Comparison of ENCODE assay signal across 16 cellular contexts in the genomic region with DNA sequence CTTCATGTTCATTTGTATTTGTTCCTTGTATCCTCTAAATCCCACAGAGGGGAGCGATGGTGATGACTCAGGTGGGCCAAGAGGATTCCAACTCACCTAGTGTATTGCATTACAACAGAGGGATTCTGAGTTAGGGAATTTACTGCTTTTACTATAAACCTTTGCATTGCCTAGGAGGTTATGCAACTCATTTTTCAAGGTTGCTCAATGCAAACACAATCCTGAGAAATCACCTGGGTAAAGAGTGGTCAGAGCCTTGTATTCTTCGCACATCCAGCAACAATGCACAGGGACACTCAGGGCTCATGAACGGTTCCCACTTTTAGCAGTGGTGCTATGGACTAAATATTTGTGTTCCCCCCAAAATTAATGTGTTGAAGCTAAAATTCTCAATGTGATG. TPM values are rescaled to one million over a fixed set of nuclear protein-coding genes. Genes with fewer than 3 reads are reported as not detected.
DNase-seq lines count a peak whose midpoint lies in the region; ATAC-seq, FAIRE-seq and TF ChIP-seq lines count a peak whose summit lies in the region.
"Had no signal": no experiment of that assay in that cellular context is flagged by ENCODE, and none has a peak within 500 bp of the region (broad histone marks: within the 10 kb centered on the region; RNA-seq: fewer than 3 reads in every experiment).

No MANE protein-coding gene starts in this region.

- no peak for TF ChIP-seq POLR2A in HepG2 (IDR thresholded peaks at IDR 0.05; ENCODE audit: insufficient read depth in 1 of 2, low read depth in 2 of 2, low read length in 2 of 2)
- TF ChIP-seq POLR2A in right lobe of liver (IDR thresholded peaks at IDR 0.05), result no peak

- ATAC-seq in HepG2, result peak; percentile 42; the same call in 1 of the 3 replicates
- no peak for ATAC-seq in right lobe of liver
- no peak for ATAC-seq in HG03135 (IDR thresholded peaks at IDR 0.05; ENCODE audit: unreplicated experiment)

- no peak for TF ChIP-seq CTCF in HepG2 (CRISPR knock-in tag; IDR thresholded peaks at IDR 0.05)
- TF ChIP-seq CTCF in right lobe of liver (IDR thresholded peaks at IDR 0.05), result no peak
- TF ChIP-seq CTCF in mammary epithelial cell (conservative IDR thresholded peaks at IDR 0.05 in 1 of 2, IDR thresholded peaks at IDR 0.05 in 1 of 2; ENCODE audit: extremely low read depth in 1 of 2, insufficient read depth in 1 of 2, low read depth in 1 of 2, low read length in 2 of 2), result no peak
- TF ChIP-seq CTCF in hepatocyte (IDR thresholded peaks at IDR 0.05; ENCODE audit: poor library complexity), result no peak

- BruUV-seq in HepG2 (replicated peaks; lab: Mats Ljungman, UMichigan), result no TSS peak
- BruUV-seq in mammary epithelial cell (replicated peaks; lab: Mats Ljungman, UMichigan), result no TSS peak

- H3K9me3 Mint-ChIP-seq in activated T-cell treated with anti-CD3 and anti-CD28 coated beads, Interleukin-2, amount 50 U/mL, for 24 hours, result no peaks in the 10 kb centered on the region

- no peak overlapping the region for H3K9ac ChIP-seq in HepG2 (ENCODE audit: insufficient read depth, low read depth, low read length)
- no peak overlapping the region for H3K9ac ChIP-seq in mammary epithelial cell (ENCODE audit: insufficient read depth, low read length)
- H3K9ac ChIP-seq: BLaER1 had no signal

- H3K4me2 ChIP-seq in HepG2 (ENCODE audit: low read depth, low read length) (no peak overlapping the region), mammary epithelial cell (ENCODE audit: insufficient read depth, low read depth, low read length) (no peak overlapping the region), hepatocyte (no peak overlapping the region)
- H3K4me2 ChIP-seq: BLaER1 had no signal

- H4K20me1 ChIP-seq in HepG2 (ENCODE audit: insufficient read depth, low read length) (no peaks in the 10 kb centered on the region), mammary epithelial cell (ENCODE audit: insufficient read depth, low read length) (no peaks in the 10 kb centered on the region), hepatocyte (ENCODE audit: insufficient read depth, poor library complexity, severe bottlenecking) (no peaks in the 10 kb centered on the region)
- H4K20me1 ChIP-seq: BLaER1 had no signal

- H3K27me3 ChIP-seq in HepG2 (ENCODE audit: control insufficient read depth in 1 of 2, insufficient read depth in 2 of 2, low read length in 2 of 2) (no peaks in the 10 kb centered on the region), right lobe of liver (no peaks in the 10 kb centered on the region), mammary epithelial cell (ENCODE audit: insufficient read depth, low read length) (no peaks in the 10 kb centered on the region), hepatocyte (no peaks in the 10 kb centered on the region)
- H3K27me3 ChIP-seq: BLaER1 had no signal

- H2AFZ ChIP-seq in HepG2 (ENCODE audit: low read length) (no peak overlapping the region), mammary epithelial cell (ENCODE audit: low read depth, low read length) (no peak overlapping the region), hepatocyte (no peak overlapping the region)

- TF ChIP-seq RAD21 in HepG2 (CRISPR knock-in tag; IDR thresholded peaks at IDR 0.05), result no peak

- no peak overlapping the region for H3K4me3 ChIP-seq in HepG2 (replicated peaks in 1 of 3; ENCODE audit: insufficient read depth in 1 of 3, low read depth in 2 of 3, low read length in 3 of 3)
- H3K4me3 ChIP-seq in right lobe of liver, result no peak overlapping the region
- no peak overlapping the region for H3K4me3 ChIP-seq in mammary epithelial cell (replicated peaks in 1 of 3; ENCODE audit: insufficient read depth in 1 of 3, low read depth in 2 of 3, low read length in 3 of 3)
- no peak overlapping the region for H3K4me3 ChIP-seq in hepatocyte
- H3K4me3 ChIP-seq: BLaER1, HAP-1 had no signal

- H3K79me2 ChIP-seq in HepG2 (ENCODE audit: insufficient read depth, low read length) (no peaks in the 10 kb centered on the region), mammary epithelial cell (ENCODE audit: insufficient read depth, low read length) (no peaks in the 10 kb centered on the region), hepatocyte (no peaks in the 10 kb centered on the region)

- no peak for TF ChIP-seq EP300 in HepG2 (IDR thresholded peaks at IDR 0.05; ENCODE audit: low read depth in 2 of 2, low read length in 2 of 2)
- no peak for TF ChIP-seq EP300 in HepG2 (CRISPR knock-in tag; IDR thresholded peaks at IDR 0.05; ENCODE audit: borderline replicate concordance)

- POLR2A ChIA-PET in HepG2 (lab: Yijun Ruan, JAX), result no interaction called here

- H3K27ac ChIP-seq in HepG2 (ENCODE audit: extremely low read length, insufficient read depth, low read length) (no peak overlapping the region), right lobe of liver (no peak overlapping the region), mammary epithelial cell (ENCODE audit: insufficient read depth, low read depth, low read length) (no peak overlapping the region), hepatocyte (peak overlapping the region; percentile 65)
- H3K27ac ChIP-seq: BLaER1 had no signal

- H3K4me1 Mint-ChIP-seq in activated T-cell treated with anti-CD3 and anti-CD28 coated beads, Interleukin-2, amount 50 U/mL, for 24 hours (ENCODE audit: low read depth), result no peaks in the 10 kb centered on the region
- H3K4me1 Mint-ChIP-seq: CD4-positive, alpha-beta memory T cell had no signal

- intact Hi-C loops in HepG2 (cut with micrococcal nuclease; ENCODE audit: unreplicated experiment), result no loop called here
- intact Hi-C loops in right lobe of liver (cut with DNase I), result no loop called here
- intact Hi-C loops in mammary epithelial cell (cut with micrococcal nuclease), result no loop called here

- FAIRE-seq in HepG2 (lab: Jason Lieb, UNC), result no peak
- FAIRE-seq in frontal cortex (lab: Jason Lieb, UNC), result no peak

- DNase-seq in HepG2 (ENCODE audit: low spot score), result peak; percentile 5
- no peak for DNase-seq in right lobe of liver
- peak; percentile 29 for DNase-seq in mammary epithelial cell
- DNase-seq in hepatocyte (ENCODE audit: low spot score), result peak; percentile 44
- DNase-seq in frontal cortex (ENCODE audit: low spot score in 2 of 2), result no peak
- DNase-seq in activated T-cell treated with anti-CD3 and anti-CD28 coated beads, Interleukin-2, amount 50 U/mL, for 24 hours, result no peak
- DNase-seq: 8988T; CD4-positive, alpha-beta memory T cell; DMS153; DMS79; GDM1; IMR-90 had no signal

- no peaks in the 10 kb centered on the region for H3K36me3 Mint-ChIP-seq in activated T-cell treated with anti-CD3 and anti-CD28 coated beads, Interleukin-2, amount 50 U/mL, for 24 hours (ENCODE audit: low read depth)
- H3K36me3 Mint-ChIP-seq: CD14-positive monocyte; CD4-positive, alpha-beta memory T cell had no signal

- WGBS in HepG2 (ENCODE audit: low lambda C conversion rate), result 3% methylated on average over 3 of the region's 3 CpGs
- 40% methylated on average over 1 of the region's 3 CpGs for WGBS in right lobe of liver (ENCODE audit: insufficient coverage, low coverage, low lambda C conversion rate, missing lambda C conversion rate)
- WGBS in mammary epithelial cell (ENCODE audit: low coverage, missing lambda C conversion rate), result 92% methylated on average over 3 of the region's 3 CpGs
- WGBS in hepatocyte (ENCODE audit: low lambda C conversion rate, missing lambda C conversion rate), result 80% methylated on average over 3 of the region's 3 CpGs

- no peaks in the 10 kb centered on the region for H3K9me2 ChIP-seq in hepatocyte (replicated peaks; ENCODE audit: insufficient read depth)

- in situ Hi-C loops in HepG2 (cut with HindIII; ENCODE audit: extremely low pct_ligation_motif_present, low pct_unique_long_range_greater_than_20kb) (no loop called here), mammary epithelial cell (cut with MboI; ENCODE audit: low sequenced_read_pairs in 2 of 2) (no loop called here)

- no peaks in the 10 kb centered on the region for H3K9me3 ChIP-seq in HepG2 (ENCODE audit: low read length)
- H3K9me3 ChIP-seq in right lobe of liver, result no peaks in the 10 kb centered on the region
- no peaks in the 10 kb centered on the region for H3K9me3 ChIP-seq in mammary epithelial cell (replicated peaks; ENCODE audit: insufficient read depth, low read length)
- H3K9me3 ChIP-seq in hepatocyte (ENCODE audit: low read depth), result no peaks in the 10 kb centered on the region
- H3K9me3 ChIP-seq: BLaER1, HAP-1 had no signal

- CTCF ChIA-PET in HepG2 (lab: Yijun Ruan, JAX; ENCODE audit: low intra/inter-chr PET ratio, low total read pairs), result no interaction called here
- CTCF ChIA-PET in mammary epithelial cell (lab: Charles Lee; ENCODE audit: low non-redundant PET), result no interaction called here

- H3K36me3 ChIP-seq in HepG2 (replicated peaks in 1 of 2; ENCODE audit: control insufficient read depth in 1 of 2, insufficient read depth in 2 of 2, low read length in 2 of 2), result no peaks in the 10 kb centered on the region
- H3K36me3 ChIP-seq in right lobe of liver, result no peaks in the 10 kb centered on the region
- no peaks in the 10 kb centered on the region for H3K36me3 ChIP-seq in mammary epithelial cell (ENCODE audit: insufficient read depth, low read length)
- no peaks in the 10 kb centered on the region for H3K36me3 ChIP-seq in hepatocyte (replicated peaks; ENCODE audit: insufficient read depth, low read depth)
- H3K36me3 ChIP-seq: BLaER1, HAP-1 had no signal

- no peak overlapping the region for H3K27ac Mint-ChIP-seq in activated T-cell treated with anti-CD3 and anti-CD28 coated beads, Interleukin-2, amount 50 U/mL, for 24 hours
- H3K27ac Mint-ChIP-seq: CD14-positive monocyte; CD4-positive, alpha-beta memory T cell had no signal

- H3K4me1 ChIP-seq in HepG2 (ENCODE audit: insufficient read depth, low read length) (no peaks in the 10 kb centered on the region), right lobe of liver (no peaks in the 10 kb centered on the region), mammary epithelial cell (ENCODE audit: insufficient read depth, low read length) (peaks cover 19% of the 10 kb centered on the region), hepatocyte (ENCODE audit: insufficient read depth) (peaks cover 3% of the 10 kb centered on the region)
- H3K4me1 ChIP-seq: BLaER1, HAP-1 had no signal

- no peak overlapping the region for H3K4me3 Mint-ChIP-seq in activated T-cell treated with anti-CD3 and anti-CD28 coated beads, Interleukin-2, amount 50 U/mL, for 24 hours
- H3K4me3 Mint-ChIP-seq: CD14-positive monocyte; CD4-positive, alpha-beta memory T cell had no signal

- H3K27me3 Mint-ChIP-seq in activated T-cell treated with anti-CD3 and anti-CD28 coated beads, Interleukin-2, amount 50 U/mL, for 24 hours, result peaks cover 25% of the 10 kb centered on the region

- dilution Hi-C loops in mammary epithelial cell (cut with HindIII; ENCODE audit: low sequenced_read_pairs), result no loop called here

RNA-seq across cellular contexts. Expression of a gene that starts 28.6 kb away (rescaled TPM):
- 83.3 and 83.8 TPM in 2 replicates for total RNA-seq in HepG2 (2016; rRNA removed; fragmentation: Illumina TruSeq; extraction: Trizol)
- total RNA-seq in HepG2 (2016; cell fraction: cytosol; rRNA removed; fragmentation: Illumina TruSeq; extraction: Trizol; ENCODE audit: low read depth), result 39.6 and 54.4 TPM in 2 replicates
- total RNA-seq in HepG2 (2016; cell fraction: insoluble cytoplasmic fraction; rRNA removed; fragmentation: Illumina TruSeq; extraction: Trizol), result 88.2 and 99.3 TPM in 2 replicates
- 57.7 and 65.1 TPM in 2 replicates for total RNA-seq in HepG2 (2016; cell fraction: membrane; rRNA removed; fragmentation: Illumina TruSeq; extraction: Trizol)
- total RNA-seq in HepG2 (2016; cell fraction: nucleus; rRNA removed; fragmentation: Illumina TruSeq; extraction: Trizol), result 47.6 and 57.6 TPM in 2 replicates
- polyA plus RNA-seq in HepG2 (2011; rRNA removed), result 9.4 and 14.6 TPM in 2 replicates
- polyA plus RNA-seq in HepG2 (2011; cell fraction: cytosol; rRNA removed), result 10.7 and 11.2 TPM in 2 replicates
- polyA plus RNA-seq in HepG2 (2011; cell fraction: nucleus; rRNA removed), result 9.8 and 10.7 TPM in 2 replicates
- polyA plus RNA-seq in HepG2 (2012), result 24.9 and 48.8 TPM in 2 replicates
- polyA plus RNA-seq in HepG2 (2016; cell fraction: cytosol; fragmentation: Illumina TruSeq; extraction: Trizol; ENCODE audit: low read depth), result 36.5 and 69.0 TPM in 2 replicates
- polyA plus RNA-seq in HepG2 (2016; cell fraction: insoluble cytoplasmic fraction; fragmentation: Illumina TruSeq; extraction: Trizol; ENCODE audit: low read depth), result 101 and 128 TPM in 2 replicates
- polyA plus RNA-seq in HepG2 (2016; cell fraction: membrane; fragmentation: Illumina TruSeq; extraction: Trizol; ENCODE audit: low read depth), result 54.5 and 71.4 TPM in 2 replicates
- 57.3 and 69.6 TPM in 2 replicates for polyA plus RNA-seq in HepG2 (2016; cell fraction: nucleus; fragmentation: Illumina TruSeq; extraction: Trizol; ENCODE audit: insufficient read depth, low read depth)
- 19.2 and 21.6 TPM in 2 replicates for polyA minus RNA-seq in HepG2 (2011; rRNA and poly(A)+ RNA removed; ENCODE audit: low replicate concordance)
- 6.0 and 6.4 TPM in 2 replicates for polyA minus RNA-seq in HepG2 (2011; cell fraction: cytosol; rRNA and poly(A)+ RNA removed)
- 60.8 and 80.3 TPM in 2 replicates for polyA minus RNA-seq in HepG2 (2011; cell fraction: nucleus; rRNA and poly(A)+ RNA removed)
- 10 to 100 TPM in 4 of 6 experiments, 1 to 10 TPM in 2; 6.4 to 19.3 (median 11.0) TPM for total RNA-seq in right lobe of liver
- total RNA-seq in mammary epithelial cell, result 10 to 100 TPM; 10.5 to 32.1 TPM
- polyA plus RNA-seq in mammary epithelial cell, result 18.1 TPM
- 4.9 TPM for polyA minus RNA-seq in mammary epithelial cell
- 53.6 and 75.5 TPM in 2 replicates for total RNA-seq in hepatocyte
- 48.6 and 51.0 TPM in 2 replicates for polyA plus RNA-seq in hepatocyte
- total RNA-seq in frontal cortex, result 39.1 TPM

Comparison
In these comparisons a context has a peak if more than half of its experiments do, and no peak if none do; other contexts are left out.
1. DNase-seq: peak in HepG2 (single experiment), mammary epithelial cell (single experiment) and hepatocyte (single experiment); none in right lobe of liver (0 of 3), frontal cortex (0 of 2) and activated T-cell treated with anti-CD3 and anti-CD28 coated beads, Interleukin-2, amount 50 U/mL, for 24 hours (single experiment).